29 cellular contexts compared by ENCODE assay signal in the genomic region with DNA sequence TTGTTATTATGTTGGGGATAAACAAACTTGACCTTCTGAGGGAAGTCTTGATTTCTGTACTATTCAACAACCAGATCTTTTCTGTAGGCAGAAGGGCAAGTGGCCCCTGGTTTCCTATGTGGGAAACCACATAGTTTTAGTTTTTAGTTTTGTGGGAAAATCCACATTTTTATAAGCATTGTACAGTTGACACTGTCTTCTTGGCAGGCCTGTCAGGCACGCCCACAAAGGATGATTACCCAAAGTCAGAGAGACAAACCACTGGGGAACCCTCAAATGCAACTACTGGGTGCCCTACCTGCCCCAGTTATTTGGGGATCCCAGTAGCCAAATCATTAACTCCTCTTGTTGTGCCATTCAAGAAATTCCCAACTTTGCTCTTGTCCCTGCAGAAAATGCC.
DNase-seq lines count a peak whose midpoint lies in the region; ATAC-seq lines count a peak whose summit lies in the region.
"Had no signal": no experiment of that assay in that cellular context is flagged by ENCODE, and none has a peak within 500 bp of the region (broad histone marks: within the 10 kb centered on the region; RNA-seq: fewer than 3 reads in every experiment).

No MANE protein-coding gene starts in this region.

- no peak overlapping the region for H3K4me3 Mint-ChIP-seq in activated CD4-positive, alpha-beta T cell treated with anti-CD3 and anti-CD28 coated beads for 36 hours
- no peak overlapping the region for H3K4me3 Mint-ChIP-seq in stimulated activated naive CD8-positive, alpha-beta T cell treated with anti-CD3 and anti-CD28 coated beads, Interleukin-15, amount 100 ng/mL, for 72 hours
- no peak overlapping the region for H3K4me3 Mint-ChIP-seq in activated T-helper 17 cell treated with anti-CD3 and anti-CD28 coated beads, Interleukin-2, amount 50 U/mL, for 72 hours
- H3K4me3 Mint-ChIP-seq: B cell; CD14-positive monocyte; CD4-positive, alpha-beta memory T cell; CD4-positive, alpha-beta T cell; CD4-positive, CD25-positive, alpha-beta regulatory T cell; CD8-positive, alpha-beta memory T cell; CD8-positive, alpha-beta T cell had no signal

- intact Hi-C loops in activated CD4-positive, alpha-beta T cell treated with anti-CD3 and anti-CD28 coated beads for 36 hours (cut with DNase I, micrococcal nuclease), result no loop called here

- H3K36me3 Mint-ChIP-seq in activated CD4-positive, alpha-beta T cell treated with anti-CD3 and anti-CD28 coated beads for 36 hours (ENCODE audit: low read depth), result peaks cover 3% of the 10 kb centered on the region
- H3K36me3 Mint-ChIP-seq in activated T-helper 17 cell treated with anti-CD3 and anti-CD28 coated beads, Interleukin-2, amount 50 U/mL, for 72 hours (ENCODE audit: low read depth), result no peaks in the 10 kb centered on the region
- H3K36me3 Mint-ChIP-seq: CD14-positive monocyte; CD4-positive, alpha-beta memory T cell; CD4-positive, CD25-positive, alpha-beta regulatory T cell; CD8-positive, alpha-beta memory T cell; CD8-positive, alpha-beta T cell had no signal

- CTCF ChIA-PET in activated CD4-positive, alpha-beta T cell treated with anti-CD3 and anti-CD28 coated beads for 36 hours (lab: Charles Lee), result interaction anchor here (0.6 kb wide), 1 partner anchor 117 kb away, joined by 3 read pairs; no protein-coding TSS in a partner anchor

- H3K4me1 Mint-ChIP-seq in activated CD4-positive, alpha-beta T cell treated with anti-CD3 and anti-CD28 coated beads for 36 hours, result peaks cover 17% of the 10 kb centered on the region
- H3K4me1 Mint-ChIP-seq in stimulated activated naive CD8-positive, alpha-beta T cell treated with anti-CD3 and anti-CD28 coated beads, Interleukin-15, amount 100 ng/mL, for 72 hours, result peaks cover 5% of the 10 kb centered on the region
- H3K4me1 Mint-ChIP-seq in activated T-helper 17 cell treated with anti-CD3 and anti-CD28 coated beads, Interleukin-2, amount 50 U/mL, for 72 hours, result peaks cover 5% of the 10 kb centered on the region
- H3K4me1 Mint-ChIP-seq: CD14-positive monocyte; CD4-positive, CD25-positive, alpha-beta regulatory T cell had no signal

- no peaks in the 10 kb centered on the region for H3K27me3 Mint-ChIP-seq in activated CD4-positive, alpha-beta T cell treated with anti-CD3 and anti-CD28 coated beads for 36 hours
- H3K27me3 Mint-ChIP-seq in stimulated activated naive CD8-positive, alpha-beta T cell treated with anti-CD3 and anti-CD28 coated beads, Interleukin-15, amount 100 ng/mL, for 72 hours, result no peaks in the 10 kb centered on the region
- no peaks in the 10 kb centered on the region for H3K27me3 Mint-ChIP-seq in activated T-helper 17 cell treated with anti-CD3 and anti-CD28 coated beads, Interleukin-2, amount 50 U/mL, for 72 hours
- H3K27me3 Mint-ChIP-seq: B cell; CD4-positive, alpha-beta memory T cell; CD4-positive, alpha-beta T cell; CD4-positive, CD25-positive, alpha-beta regulatory T cell; CD8-positive, alpha-beta memory T cell had no signal

- POLR2A ChIA-PET in activated CD4-positive, alpha-beta T cell treated with anti-CD3 and anti-CD28 coated beads for 36 hours (lab: Charles Lee), result no interaction called here

- ATAC-seq in activated CD4-positive, alpha-beta T cell treated with anti-CD3 and anti-CD28 coated beads for 36 hours, result peak; percentile 23
- peak; percentile 80 for ATAC-seq in stimulated activated naive CD8-positive, alpha-beta T cell treated with anti-CD3 and anti-CD28 coated beads, Interleukin-15, amount 100 ng/mL, for 72 hours
- no peak for ATAC-seq in stimulated activated naive CD8-positive, alpha-beta T cell treated with anti-CD3 and anti-CD28 coated beads, Interleukin-15, Interleukin-2, amounts not matched to agents 100 U/mL and 50 U/mL, for 24 hours
- peak; percentile 60 for ATAC-seq in activated T-helper 17 cell treated with anti-CD3 and anti-CD28 coated beads, Interleukin-2, amount 50 U/mL, for 72 hours (replicated peaks)
- ATAC-seq: A549; CD8-positive, alpha-beta T cell had no signal

- DNase-seq in activated CD4-positive, alpha-beta T cell treated with anti-CD3 and anti-CD28 coated beads for 36 hours, result no peak
- no peak for DNase-seq in activated CD4-positive, alpha-beta T cell treated with anti-CD3 and anti-CD28 coated beads, Interleukin-2, amount 50 U/mL, for 4 hours
- no peak for DNase-seq in stimulated activated naive CD8-positive, alpha-beta T cell treated with anti-CD3 and anti-CD28 coated beads, Interleukin-15, amount 100 ng/mL, for 72 hours
- DNase-seq in stimulated activated naive CD8-positive, alpha-beta T cell treated with anti-CD3 and anti-CD28 coated beads, Interleukin-15, Interleukin-2, amounts not matched to agents 100 U/mL and 50 U/mL, for 24 hours, result no peak
- DNase-seq in MV-4-11 (lab: John Stamatoyannopoulos, UW), result no peak
- DNase-seq: 8988T; ACHN; AML-193; BE2C; C1 segment of cervical spinal cord; Caco-2; Calu3; CD4-positive, alpha-beta memory T cell; CD4-positive, alpha-beta T cell; CD4-positive, CD25-positive, alpha-beta regulatory T cell; CD8-positive, alpha-beta memory T cell; CD8-positive, alpha-beta T cell; COR-L47; DMS 273 treated with DMSO at 0.1 percent for 48 hours; DMS153; DMS53; DMS79; DMS79 treated with DMSO at 0.1 percent for 48 hours; DND-41; EL had no signal

- H3K9me3 Mint-ChIP-seq in activated CD4-positive, alpha-beta T cell treated with anti-CD3 and anti-CD28 coated beads for 36 hours (ENCODE audit: low read depth), result peaks cover 2% of the 10 kb centered on the region
- peaks cover 0 to 8% of the 10 kb centered on the region in 2 donors for H3K9me3 Mint-ChIP-seq in stimulated activated naive CD8-positive, alpha-beta T cell treated with anti-CD3 and anti-CD28 coated beads, Interleukin-15, amount 100 ng/mL, for 72 hours
- H3K9me3 Mint-ChIP-seq in activated T-helper 17 cell treated with anti-CD3 and anti-CD28 coated beads, Interleukin-2, amount 50 U/mL, for 72 hours, result no peaks in the 10 kb centered on the region
- H3K9me3 Mint-ChIP-seq: CD4-positive, alpha-beta memory T cell; CD4-positive, alpha-beta T cell; CD8-positive, alpha-beta memory T cell; CD8-positive, alpha-beta T cell had no signal

- no peak overlapping the region for H3K27ac Mint-ChIP-seq in activated CD4-positive, alpha-beta T cell treated with anti-CD3 and anti-CD28 coated beads for 36 hours
- H3K27ac Mint-ChIP-seq in stimulated activated naive CD8-positive, alpha-beta T cell treated with anti-CD3 and anti-CD28 coated beads, Interleukin-15, amount 100 ng/mL, for 72 hours, result no peak overlapping the region
- H3K27ac Mint-ChIP-seq in activated T-helper 17 cell treated with anti-CD3 and anti-CD28 coated beads, Interleukin-2, amount 50 U/mL, for 72 hours, result no peak overlapping the region
- H3K27ac Mint-ChIP-seq: B cell; CD14-positive monocyte; CD4-positive, alpha-beta memory T cell; CD4-positive, alpha-beta T cell; CD4-positive, CD25-positive, alpha-beta regulatory T cell; CD8-positive, alpha-beta memory T cell; CD8-positive, alpha-beta T cell had no signal
